15 cellular contexts compared by ENCODE assay signal in the genomic region with DNA sequence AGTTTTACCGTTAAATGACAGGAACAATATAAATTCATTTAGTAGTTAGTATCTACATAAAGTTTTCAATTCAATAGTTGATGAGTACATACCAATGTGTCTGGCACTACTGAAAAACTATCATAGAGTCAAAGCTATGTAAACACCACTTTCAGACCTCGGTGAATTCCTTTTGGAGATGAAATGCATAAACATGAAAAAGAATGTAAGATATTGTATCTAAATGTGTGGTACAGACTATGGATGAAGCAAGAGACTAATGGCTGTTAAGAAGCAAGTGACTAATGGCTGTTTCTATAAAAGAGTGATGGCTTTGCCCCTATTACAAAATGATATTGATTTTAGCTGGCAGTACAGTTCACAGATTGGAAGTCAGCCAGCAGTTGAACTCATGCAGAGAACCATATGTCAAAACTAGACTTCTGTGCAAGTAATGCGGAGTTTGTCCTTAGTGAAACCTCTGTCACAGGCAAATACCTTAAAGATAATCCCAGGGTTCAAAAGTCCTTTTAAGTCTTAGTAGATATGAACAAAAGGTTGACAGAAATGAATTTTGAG.
DNase-seq lines count a peak whose midpoint lies in the region; ATAC-seq and TF ChIP-seq lines count a peak whose summit lies in the region.
"Had no signal": no experiment of that assay in that cellular context is flagged by ENCODE, and none has a peak within 500 bp of the region (broad histone marks: within the 10 kb centered on the region; RNA-seq: fewer than 3 reads in every experiment).

No MANE protein-coding gene starts in this region.

- 0 out of 2 replicates have a peak overlapping the region, but pooled peaks have one; percentile 12 for H2AFZ ChIP-seq in GM23248

- H3K4me3 ChIP-seq in GM23248 (no peak overlapping the region), fibroblast of pulmonary artery (replicated peaks; ENCODE audit: low read depth, low read length) (no peak overlapping the region)
- H3K4me3 ChIP-seq: dorsolateral prefrontal cortex, tibial artery had no signal

- no peaks in the 10 kb centered on the region for H3K79me2 ChIP-seq in GM23248 (ENCODE audit: insufficient read depth)

- in situ Hi-C loops in GM23248 (cut with MboI) = no loop called here

- H3K9me2 ChIP-seq in GM23248 (ENCODE audit: insufficient read depth) = no peaks in the 10 kb centered on the region; the same call in 1 of the 2 replicates

- no peaks in the 10 kb centered on the region for H3F3A ChIP-seq in GM23248 (ENCODE audit: insufficient read depth)

- H3K9ac ChIP-seq in GM23248 = no peak overlapping the region

- no peak overlapping the region for H3K4me2 ChIP-seq in GM23248 (ENCODE audit: unreplicated experiment)

- H3K27me3 ChIP-seq in GM23248 (replicated peaks; ENCODE audit: insufficient read depth) = no peaks in the 10 kb centered on the region
- H3K27me3 ChIP-seq: dorsolateral prefrontal cortex, tibial artery had no signal

- TF ChIP-seq CTCF in fibroblast of pulmonary artery (IDR thresholded peaks at IDR 0.05; ENCODE audit: low read length, missing control alignments) = no peak

- no peaks in the 10 kb centered on the region for H3K9me3 ChIP-seq in GM23248 (ENCODE audit: low read depth)
- H3K9me3 ChIP-seq: tibial artery had no signal

- H3K4me1 ChIP-seq in GM23248 (ENCODE audit: insufficient read depth) = 0 out of 2 replicates have a peak, but pooled peaks cover 6% of the 10 kb centered on the region
- H3K4me1 ChIP-seq: tibial artery had no signal

- H3K36me3 ChIP-seq in GM23248 (ENCODE audit: low read depth) = no peaks in the 10 kb centered on the region
- H3K36me3 ChIP-seq: tibial artery had no signal

- WGBS in GM23248 (ENCODE audit: low coverage in 1 of 2, low lambda C conversion rate in 2 of 2, missing lambda C conversion rate in 2 of 2), 2 experiments = 37% methylated on average over 3 of the region's 3 CpGs

- no peak for ATAC-seq in GM19463 (IDR thresholded peaks at IDR 0.05; ENCODE audit: unreplicated experiment)
- no peak for ATAC-seq in HG02610 (IDR thresholded peaks at IDR 0.05; ENCODE audit: unreplicated experiment)
- ATAC-seq: activated T-cell treated with anti-CD3 and anti-CD28 coated beads, Interleukin-2, amount 50 U/mL, for 72 hours; stimulated activated memory B cell treated with anti-CD40 and anti-IgM and Interleukin-4, amounts not matched to agents 10 μg/mL and 1 μg/mL and 100 μg/mL, for 72 hours; T-cell had no signal

- no peak overlapping the region for H3K27ac ChIP-seq in GM23248
- H3K27ac ChIP-seq: tibial artery had no signal

- H4K20me1 ChIP-seq in GM23248 (ENCODE audit: insufficient read depth) = no peaks in the 10 kb centered on the region

- DNase-seq in GM23248 (peak; percentile 9), NCI-H1105 treated with DMSO at 0.1 percent for 48 hours (lab: John Stamatoyannopoulos, UW) (peak; percentile 36), RPMI7951 (ENCODE audit: low read depth) (peak; percentile 5), fibroblast of pulmonary artery (ENCODE audit: low read depth) (peak; percentile 4), NCI-H1436 (lab: John Stamatoyannopoulos, UW) (no peak)
- DNase-seq: activated CD4-positive, alpha-beta T cell treated with anti-CD3 and anti-CD28 coated beads, Interleukin-2, amount 50 U/mL, for 4 hours; activated naive CD8-positive, alpha-beta T cell treated with anti-CD3 and anti-CD28 coated beads for 36 hours; activated T-cell treated with anti-CD3 and anti-CD28 coated beads, Interleukin-2, amount 50 U/mL, for 72 hours; NCI-H526; T-cell; tibial artery had no signal
